Comparison of ENCODE assay signal across 8 cellular contexts in genomic region chr4:128565565-128566186, GRCh38.
DNase-seq lines count a peak whose midpoint lies in the region; ATAC-seq, FAIRE-seq and TF ChIP-seq lines count a peak whose summit lies in the region.

No MANE protein-coding gene starts in this region.

- no peak overlapping the region for H3K9ac ChIP-seq in K562 (ENCODE audit: insufficient read depth in 1 of 2, low read depth in 2 of 2, low read length in 2 of 2)
- H3K9ac ChIP-seq in HepG2 (ENCODE audit: insufficient read depth, low read depth, low read length) = no peak overlapping the region

- TF ChIP-seq RAD21 in K562 (CRISPR knock-in tag; conservative IDR thresholded peaks at IDR 0.05 in 1 of 2, IDR thresholded peaks at IDR 0.05 in 1 of 2) (peak; percentile 34 to 64), HepG2 (CRISPR knock-in tag; IDR thresholded peaks at IDR 0.05) (peak; percentile 82)

- H3K4me1 Mint-ChIP-seq in natural killer cell treated with Interleukin-12 subunit alpha and Interleukin-12 subunit beta and Interleukin-15 and Interleukin-18, amount 100 ng/mL, for 72 hours (ENCODE audit: low read depth in 2 of 2) = peaks cover 0 to 4% of the 10 kb centered on the region in 2 donors

- no peaks in the 10 kb centered on the region for H3K27me3 ChIP-seq in K562 (ENCODE audit: control insufficient read depth in 2 of 2, insufficient read depth in 2 of 2, low read length in 2 of 2)
- no peaks in the 10 kb centered on the region; a peak in 1 of 5 replicates for H3K27me3 ChIP-seq in HepG2 (ENCODE audit: control insufficient read depth in 1 of 2, insufficient read depth in 2 of 2, low read length in 2 of 2)

- CTCF ChIA-PET in AG04449 (lab: Yijun Ruan, JAX) (interaction anchor here (1.0 to 1.7 kb wide), 4 partner anchors 12 to 294 kb away, joined by 3 to 4 read pairs (median 4); no protein-coding TSS in a partner anchor), K562 (lab: Yijun Ruan, JAX; ENCODE audit: low intra/inter-chr PET ratio) (no interaction called here), HepG2 (lab: Yijun Ruan, JAX; ENCODE audit: low intra/inter-chr PET ratio, low total read pairs) (interaction anchor here (1.1 to 2.1 kb wide), 4 partner anchors 79 to 374 kb away, joined by 3 to 16 read pairs (median 8); partner anchors contain the start of gene JADE1)

- intact Hi-C loops in K562 (cut with micrococcal nuclease) (loop anchor here (2.0 kb wide), 1 partner anchor 111 kb away; no protein-coding TSS in a partner anchor), HepG2 (cut with micrococcal nuclease; ENCODE audit: unreplicated experiment) (loop anchor here (1.0 to 2.0 kb wide), 4 partner anchors 55 to 298 kb away; partner anchors contain the start of gene JADE1)

- H3K36me3 ChIP-seq in K562 (ENCODE audit: control insufficient read depth, insufficient read depth, low read length) (no peaks in the 10 kb centered on the region), HepG2 (replicated peaks in 1 of 2; ENCODE audit: control insufficient read depth in 1 of 2, insufficient read depth in 2 of 2, low read length in 2 of 2) (no peaks in the 10 kb centered on the region)

- H4K20me1 ChIP-seq in K562 (replicated peaks; ENCODE audit: control insufficient read depth, insufficient read depth, low read length) (no peaks in the 10 kb centered on the region), HepG2 (ENCODE audit: insufficient read depth, low read length) (no peaks in the 10 kb centered on the region)

- peaks cover 17 to 48% of the 10 kb centered on the region in 2 donors for H3K27me3 Mint-ChIP-seq in natural killer cell treated with Interleukin-12 subunit alpha and Interleukin-12 subunit beta and Interleukin-15 and Interleukin-18, amount 100 ng/mL, for 72 hours

- FAIRE-seq in K562 (lab: Jason Lieb, UNC) (no peak), HepG2 (lab: Jason Lieb, UNC) (peak; percentile 56)

- peak; percentile 49 for TF ChIP-seq CTCF in AG04449 (IDR thresholded peaks at IDR 0.05; ENCODE audit: insufficient read depth, low read length, missing control alignments)
- peak; percentile 63 for TF ChIP-seq CTCF in GM10266 (IDR thresholded peaks at IDR 0.05; ENCODE audit: control insufficient read depth, insufficient read depth, low read depth, missing control alignments)
- peak; percentile 40 for TF ChIP-seq CTCF in NB4 (IDR thresholded peaks at IDR 0.05; ENCODE audit: low read depth, low read length)
- peak; percentile 57 to 71 (median 60) for TF ChIP-seq CTCF in K562 (IDR thresholded peaks at IDR 0.05 in 2 of 3, conservative IDR thresholded peaks at IDR 0.05 in 1 of 3; ENCODE audit: insufficient read depth in 2 of 3, low read depth in 1 of 3, low read length in 3 of 3)
- TF ChIP-seq CTCF in HepG2 (CRISPR knock-in tag; IDR thresholded peaks at IDR 0.05) = peak; percentile 82

- DNase-seq in AG04449 (ENCODE audit: low read depth, low spot score) (no peak), GM10266 (ENCODE audit: extremely low spot score) (peak; percentile 39), NB4 (ENCODE audit: low read depth) (peak; percentile 55), K562 (ENCODE audit: extremely low read depth in 1 of 4, low spot score in 3 of 4) (peak in 2 of 4 experiments; percentile 39 to 54), HepG2 (ENCODE audit: low spot score) (peak; percentile 51), NCI-H2107 treated with DMSO at 0.1 percent for 48 hours (lab: John Stamatoyannopoulos, UW; ENCODE audit: unreplicated experiment) (no peak)
- DNase-seq in natural killer cell treated with Interleukin-12 subunit alpha and Interleukin-12 subunit beta and Interleukin-15 and Interleukin-18, amount 100 ng/mL, for 72 hours (ENCODE audit: low spot score) = no peak

- H3K36me3 Mint-ChIP-seq in natural killer cell treated with Interleukin-12 subunit alpha and Interleukin-12 subunit beta and Interleukin-15 and Interleukin-18, amount 100 ng/mL, for 72 hours = no peaks in the 10 kb centered on the region

- H3K9me3 Mint-ChIP-seq in natural killer cell treated with Interleukin-12 subunit alpha and Interleukin-12 subunit beta and Interleukin-15 and Interleukin-18, amount 100 ng/mL, for 72 hours = no peaks in the 10 kb centered on the region

- no peaks in the 10 kb centered on the region for H3K9me1 ChIP-seq in K562 (ENCODE audit: control insufficient read depth, insufficient read depth, low read length)

- no peak overlapping the region for H3K27ac ChIP-seq in K562 (ENCODE audit: extremely low read depth, low read depth, low read length)
- no peak overlapping the region for H3K27ac ChIP-seq in HepG2 (ENCODE audit: extremely low read length, insufficient read depth, low read length)

- H3K4me3 Mint-ChIP-seq in natural killer cell treated with Interleukin-12 subunit alpha and Interleukin-12 subunit beta and Interleukin-15 and Interleukin-18, amount 100 ng/mL, for 72 hours = no peak overlapping the region

- TF ChIP-seq EP300 in K562 (IDR thresholded peaks at IDR 0.05; ENCODE audit: low read length) (no peak), HepG2 (IDR thresholded peaks at IDR 0.05; ENCODE audit: low read depth in 2 of 2, low read length in 2 of 2) (no peak), HepG2 (CRISPR knock-in tag; IDR thresholded peaks at IDR 0.05; ENCODE audit: borderline replicate concordance) (no peak)

- BruUV-seq in K562 (replicated peaks; lab: Mats Ljungman, UMichigan) (no TSS peak), HepG2 (replicated peaks; lab: Mats Ljungman, UMichigan) (no TSS peak)

- H2AFZ ChIP-seq in K562 (ENCODE audit: low read depth, low read length) = no peak overlapping the region
- H2AFZ ChIP-seq in HepG2 (ENCODE audit: low read length) = no peak overlapping the region

- in situ Hi-C loops in K562 (cut with MboI) (no loop called here), HepG2 (cut with HindIII; ENCODE audit: extremely low pct_ligation_motif_present, low pct_unique_long_range_greater_than_20kb) (loop anchor here (5.0 to 25.0 kb wide), 3 partner anchors 247 to 378 kb away; partner anchors contain the start of gene JADE1)

- H3K79me2 ChIP-seq in K562 (ENCODE audit: control insufficient read depth, insufficient read depth, low read length) = no peaks in the 10 kb centered on the region
- no peaks in the 10 kb centered on the region for H3K79me2 ChIP-seq in HepG2 (ENCODE audit: insufficient read depth, low read length)

- H3K9me3 ChIP-seq in K562 (replicated peaks; ENCODE audit: control insufficient read depth, insufficient read depth, low read depth, low read length) = no peaks in the 10 kb centered on the region
- no peaks in the 10 kb centered on the region for H3K9me3 ChIP-seq in HepG2 (ENCODE audit: low read length)

- no peak overlapping the region for H3K27ac Mint-ChIP-seq in natural killer cell treated with Interleukin-12 subunit alpha and Interleukin-12 subunit beta and Interleukin-15 and Interleukin-18, amount 100 ng/mL, for 72 hours

- H3K4me3 ChIP-seq in AG04449 (ENCODE audit: low read depth, low read length) = no peak overlapping the region
- no peak overlapping the region for H3K4me3 ChIP-seq in NB4 (ENCODE audit: low read depth, low read length)
- H3K4me3 ChIP-seq in K562 = no peak overlapping the region
- no peak overlapping the region for H3K4me3 ChIP-seq in HepG2 (replicated peaks in 1 of 3; ENCODE audit: insufficient read depth in 1 of 3, low read depth in 2 of 3, low read length in 3 of 3)

- 47% methylated on average over 4 of the region's 4 CpGs for WGBS in K562 (ENCODE audit: insufficient coverage, low coverage, missing lambda C conversion rate)
- WGBS in HepG2 (ENCODE audit: low lambda C conversion rate) = 19% methylated on average over 4 of the region's 4 CpGs

- POLR2A ChIA-PET in AG04449 (lab: Yijun Ruan, JAX) (no interaction called here), K562 (lab: Yijun Ruan, JAX) (interaction anchor here (1.0 kb wide), 1 partner anchor 9 kb away, joined by 4 read pairs; no protein-coding TSS in a partner anchor), HepG2 (lab: Yijun Ruan, JAX) (no interaction called here)

- no peak overlapping the region for H3K4me2 ChIP-seq in K562 (ENCODE audit: insufficient read depth, low read length)
- H3K4me2 ChIP-seq in HepG2 (ENCODE audit: low read depth, low read length) = no peak overlapping the region

- TF ChIP-seq POLR2A in NB4 (IDR thresholded peaks at IDR 0.05; ENCODE audit: extremely low read depth, insufficient read length) = no peak
- no peak for TF ChIP-seq POLR2A in K562 (conservative IDR thresholded peaks at IDR 0.05)
- TF ChIP-seq POLR2A in HepG2 (IDR thresholded peaks at IDR 0.05; ENCODE audit: insufficient read depth in 1 of 2, low read depth in 2 of 2, low read length in 2 of 2) = no peak

- ATAC-seq in K562 (peak; percentile 79), HepG2 (peak; percentile 99), GM18861 (IDR thresholded peaks at IDR 0.05; ENCODE audit: unreplicated experiment) (no peak)
- no peak for ATAC-seq in natural killer cell treated with Interleukin-12 subunit alpha and Interleukin-12 subunit beta and Interleukin-15 and Interleukin-18, amount 100 ng/mL, for 72 hours

- peaks cover 6 to 25% of the 10 kb centered on the region in 2 experiments; a peak in 4 of 5 replicates for H3K4me1 ChIP-seq in K562 (replicated peaks in 1 of 2; ENCODE audit: control insufficient read depth in 2 of 2, insufficient read depth in 2 of 2, low read length in 2 of 2)
- peaks cover 8% of the 10 kb centered on the region; the same call in 1 of the 2 replicates for H3K4me1 ChIP-seq in HepG2 (ENCODE audit: insufficient read depth, low read length)

TF ChIP-seq in K562, 482 proteins besides CTCF, POLR2A, EP300 and RAD21 (continues in another document):
- no peak for TF ChIP-seq TCF7 (IDR thresholded peaks at IDR 0.05; ENCODE audit: borderline replicate concordance)

TF ChIP-seq in HepG2, 621 proteins besides CTCF, POLR2A, EP300 and RAD21 (continues in another document):
- TF ChIP-seq CREB3 (CRISPR knock-in tag; IDR thresholded peaks at IDR 0.05) = no peak
- TF ChIP-seq SOX5 (CRISPR knock-in tag; IDR thresholded peaks at IDR 0.05; ENCODE audit: borderline replicate concordance) = no peak
- TF ChIP-seq ZNF792 (CRISPR knock-in tag; IDR thresholded peaks at IDR 0.05) = no peak

Comparison
In these comparisons a context has a peak if more than half of its experiments do, and no peak if none do; other contexts are left out.
1. DNase-seq: peak in GM10266 (single experiment), NB4 (single experiment) and HepG2 (single experiment); none in AG04449 (single experiment), natural killer cell treated with Interleukin-12 subunit alpha and Interleukin-12 subunit beta and Interleukin-15 and Interleukin-18, amount 100 ng/mL, for 72 hours (single experiment) and NCI-H2107 treated with DMSO at 0.1 percent for 48 hours (single experiment).
2. ATAC-seq: peak in K562 (single experiment) and HepG2 (single experiment); none in natural killer cell treated with Interleukin-12 subunit alpha and Interleukin-12 subunit beta and Interleukin-15 and Interleukin-18, amount 100 ng/mL, for 72 hours (0 of 2) and GM18861 (single experiment).
3. Peak in every context shown above with its lines, with median percentiles within 50 percentile points of each other: CTCF ChIP-seq.